In genomic region chrY:7562541-7562940, GRCh38 we compare ENCODE assay signal across 17 cellular contexts.
"Had no signal": no experiment of that assay in that cellular context is flagged by ENCODE, and none has a peak within 500 bp of the region (broad histone marks: within the 10 kb centered on the region; RNA-seq: fewer than 3 reads in every experiment).

No MANE protein-coding gene starts in this region.

- H3K4me3 ChIP-seq: coronary artery, left ventricle myocardium inferior, neural progenitor cell, tibial artery had no signal

- H3K36me3 ChIP-seq: left ventricle myocardium inferior, neural progenitor cell, tibial artery had no signal

- ATAC-seq: naive thymus-derived CD8-positive, alpha-beta T cell; stimulated activated naive CD8-positive, alpha-beta T cell treated with anti-CD3 and anti-CD28 coated beads, Interleukin-15, amount 100 ng/mL, for 72 hours had no signal

- H3K4me1 ChIP-seq: left ventricle myocardium inferior, neural progenitor cell, tibial artery had no signal

- H3K27ac ChIP-seq: coronary artery, left ventricle myocardium inferior, neural progenitor cell, tibial artery had no signal

- H3K27me3 ChIP-seq: neural progenitor cell, tibial artery had no signal

- DNase-seq: activated B cell treated with CpG ODN at 0.5 μM for 24 hours; activated CD4-positive, alpha-beta T cell treated with anti-CD3 and anti-CD28 coated beads for 4 hours; activated CD4-positive, alpha-beta T cell treated with anti-CD3 and anti-CD28 coated beads, Interleukin-2, amount 50 U/mL, for 48 hours; activated naive CD4-positive, alpha-beta T cell treated with Interleukin-2 at 50 U/mL for 16 hours; activated naive CD8-positive, alpha-beta T cell treated with anti-CD3 and anti-CD28 coated beads for 36 hours; activated T-cell treated with anti-CD3 and anti-CD28 coated beads, Interleukin-2, amount 50 U/mL, for 48 hours; cerebellar nuclear complex; hypothalamus; left ventricle myocardium inferior; mammary epithelial cell; naive thymus-derived CD8-positive, alpha-beta T cell; stimulated activated CD4-positive, alpha-beta T cell treated with anti-CD3 and anti-CD28 coated beads, Interleukin-1b, Interleukin-23, amount 100 ng/mL, for 48 hours; stimulated activated naive CD8-positive, alpha-beta T cell treated with anti-CD3 and anti-CD28 coated beads, Interleukin-15, amount 100 ng/mL, for 72 hours; tibial artery had no signal

- H3K9me3 ChIP-seq: left ventricle myocardium inferior, tibial artery had no signal

- FAIRE-seq: frontal cortex had no signal
